In the genomic region with DNA sequence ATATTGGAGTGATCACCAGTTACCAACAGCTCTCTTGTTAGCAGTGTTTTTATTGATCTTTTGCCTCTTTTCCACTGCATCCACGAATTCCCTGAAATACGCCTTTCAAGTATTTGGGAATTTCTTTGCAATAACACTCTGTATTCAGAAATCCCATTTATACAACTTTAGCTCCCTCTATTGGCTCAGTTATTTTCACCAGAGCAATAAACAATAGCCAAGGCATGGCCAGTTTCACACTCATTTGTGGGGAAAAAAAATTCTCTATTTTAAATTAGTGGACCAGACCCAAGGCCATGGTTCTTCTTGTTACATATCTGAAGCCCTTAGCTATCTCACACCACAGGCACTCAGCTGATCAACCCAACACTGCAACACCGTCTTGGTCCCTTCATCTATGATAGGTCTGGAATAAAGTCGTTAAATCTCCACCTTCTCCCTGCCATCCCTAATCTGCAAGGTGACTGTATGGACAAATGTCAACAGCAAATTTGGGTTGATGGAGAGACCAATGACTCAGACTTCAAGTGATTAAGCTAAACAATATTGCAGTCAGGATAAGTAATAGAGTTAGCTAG, we compare ENCODE assay signal across 10 cellular contexts.
DNase-seq lines count a peak whose midpoint lies in the region; ATAC-seq and TF ChIP-seq lines count a peak whose summit lies in the region.
"Had no signal": no experiment of that assay in that cellular context is flagged by ENCODE, and none has a peak within 500 bp of the region (broad histone marks: within the 10 kb centered on the region; RNA-seq: fewer than 3 reads in every experiment).

No MANE protein-coding gene starts in this region.

- H3K4me3 ChIP-seq in HFF-Myc (replicated peaks; ENCODE audit: low read depth, low read length): no peak overlapping the region
- H3K4me3 ChIP-seq: suprapubic skin had no signal

- no peak overlapping the region for H3K27ac Mint-ChIP-seq in activated CD4-positive, alpha-beta T cell treated with anti-CD3 and anti-CD28 coated beads for 36 hours
- H3K27ac Mint-ChIP-seq: IgD-negative memory B cell had no signal

- peaks cover 6% of the 10 kb centered on the region for H3K27me3 Mint-ChIP-seq in activated CD4-positive, alpha-beta T cell treated with anti-CD3 and anti-CD28 coated beads for 36 hours

- POLR2A ChIA-PET in activated CD4-positive, alpha-beta T cell treated with anti-CD3 and anti-CD28 coated beads for 36 hours (lab: Charles Lee): no interaction called here

- DNase-seq in ACHN (peak; percentile 3), HFF-Myc (ENCODE audit: extremely low read depth, low read depth) (no peak), amniotic epithelial cell (ENCODE audit: low read depth) (peak; percentile 22), left lobe of liver (ENCODE audit: low spot score) (no peak), NCI-H1436 treated with DMSO at 0.1 percent for 48 hours (lab: John Stamatoyannopoulos, UW) (no peak), posterior vena cava (ENCODE audit: low spot score) (no peak)
- no peak for DNase-seq in stimulated activated CD8-positive, alpha-beta memory T cell treated with anti-CD3 and anti-CD28 coated beads, Interleukin-4, amount 100 ng/mL, for 48 hours
- DNase-seq in activated CD4-positive, alpha-beta T cell treated with anti-CD3 and anti-CD28 coated beads for 36 hours: no peak

- CTCF ChIA-PET in activated CD4-positive, alpha-beta T cell treated with anti-CD3 and anti-CD28 coated beads for 36 hours (lab: Charles Lee): interaction anchor here (0.5 to 1.4 kb wide), 6 partner anchors 11 to 1041 kb away, joined by 3 to 4 read pairs (median 3); no protein-coding TSS in a partner anchor

- ATAC-seq in left lobe of liver: peak; percentile 40
- no peak for ATAC-seq in activated CD4-positive, alpha-beta T cell treated with anti-CD3 and anti-CD28 coated beads for 36 hours

- in situ Hi-C loops in ACHN (cut with HindIII; ENCODE audit: low pct_ligation_motif_present, low pct_unique_long_range_greater_than_20kb, low sequenced_read_pairs): no loop called here

- peak; percentile 30 for TF ChIP-seq CTCF in HFF-Myc (IDR thresholded peaks at IDR 0.05; ENCODE audit: low read depth, low read length, missing control alignments)

- H3K9me3 Mint-ChIP-seq in activated CD4-positive, alpha-beta T cell treated with anti-CD3 and anti-CD28 coated beads for 36 hours (ENCODE audit: low read depth): no peaks in the 10 kb centered on the region
- H3K9me3 Mint-ChIP-seq: IgD-negative memory B cell had no signal

- intact Hi-C loops in activated CD4-positive, alpha-beta T cell treated with anti-CD3 and anti-CD28 coated beads for 36 hours (cut with DNase I, micrococcal nuclease): no loop called here
- intact Hi-C loops in posterior vena cava (cut with DNase I): no loop called here

- H3K4me3 Mint-ChIP-seq in activated CD4-positive, alpha-beta T cell treated with anti-CD3 and anti-CD28 coated beads for 36 hours: no peak overlapping the region
- H3K4me3 Mint-ChIP-seq: IgD-negative memory B cell had no signal

- H3K36me3 Mint-ChIP-seq in activated CD4-positive, alpha-beta T cell treated with anti-CD3 and anti-CD28 coated beads for 36 hours (ENCODE audit: low read depth): no peaks in the 10 kb centered on the region
- H3K36me3 Mint-ChIP-seq: IgD-negative memory B cell had no signal

- H3K4me1 Mint-ChIP-seq in activated CD4-positive, alpha-beta T cell treated with anti-CD3 and anti-CD28 coated beads for 36 hours: peaks cover 7% of the 10 kb centered on the region

Comparison
In these comparisons a context has a peak if more than half of its experiments do, and no peak if none do; other contexts are left out.
1. DNase-seq: peak in ACHN (single experiment) and amniotic epithelial cell (single experiment); none in HFF-Myc (single experiment), left lobe of liver (single experiment), stimulated activated CD8-positive, alpha-beta memory T cell treated with anti-CD3 and anti-CD28 coated beads, Interleukin-4, amount 100 ng/mL, for 48 hours (single experiment), activated CD4-positive, alpha-beta T cell treated with anti-CD3 and anti-CD28 coated beads for 36 hours (single experiment), NCI-H1436 treated with DMSO at 0.1 percent for 48 hours (single experiment) and posterior vena cava (single experiment).